In genomic region chr4:2327579-2327978, GRCh38 we compare ENCODE assay signal across 7 cellular contexts.
"Had no signal": no experiment of that assay in that cellular context is flagged by ENCODE, and none has a peak within 500 bp of the region (broad histone marks: within the 10 kb centered on the region; RNA-seq: fewer than 3 reads in every experiment).

No MANE protein-coding gene starts in this region.

- DNase-seq: IMR-90, KBM-7, KG1 had no signal

- H3K27ac ChIP-seq: HL-60, KMS-11 had no signal

- H3K9ac ChIP-seq: KMS-11 had no signal

- FAIRE-seq: HepG2, HTR-8/SVneo had no signal

- H3K4me2 ChIP-seq: KMS-11 had no signal

- ATAC-seq: HepG2 had no signal
